Comparison of ENCODE assay signal across 8 cellular contexts in the genomic region with DNA sequence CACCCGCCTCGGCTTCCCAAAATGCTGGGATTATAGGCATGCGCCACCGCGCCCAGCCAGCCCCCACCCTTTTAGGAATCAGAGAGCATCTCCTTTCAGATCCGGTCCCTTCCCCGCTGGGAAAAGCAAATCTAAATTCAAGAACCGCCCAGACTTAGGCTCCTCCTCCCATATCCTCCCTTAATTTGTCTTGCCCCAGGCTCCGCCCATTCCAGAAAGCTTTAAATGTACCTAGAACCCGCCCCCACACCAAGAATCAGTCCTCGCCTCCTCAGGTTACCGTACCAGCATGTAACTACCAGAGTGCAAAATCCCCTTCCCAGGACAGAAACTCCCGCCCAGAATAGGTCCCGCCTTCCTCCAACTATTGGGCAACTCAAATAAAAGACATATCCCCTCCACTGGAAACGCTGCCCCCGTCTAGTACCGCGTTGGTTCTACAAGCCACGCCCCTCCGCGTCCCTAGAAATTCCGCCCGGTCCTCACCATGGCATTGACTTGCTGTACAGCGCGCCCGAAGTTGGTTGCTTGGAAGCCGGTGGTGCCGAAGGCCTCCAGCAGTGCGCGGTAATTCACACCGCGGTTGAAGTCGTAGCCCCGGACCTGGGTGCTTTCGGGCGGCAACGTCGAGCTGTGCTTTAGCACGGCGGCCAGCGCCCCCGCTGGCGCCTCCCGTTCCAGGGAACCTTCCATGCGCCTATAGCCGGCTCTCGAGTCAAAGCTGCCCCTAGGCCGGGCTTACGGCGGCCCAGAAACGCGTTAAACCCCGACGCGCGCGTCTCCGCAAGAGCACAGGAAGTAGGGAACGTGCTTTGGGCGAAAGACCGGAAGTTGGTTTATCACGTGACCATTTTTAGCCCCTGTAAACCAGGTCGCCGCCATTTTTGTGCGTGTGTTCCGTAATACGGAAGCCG. TPM values are rescaled to one million over a fixed set of nuclear protein-coding genes. Genes with fewer than 3 reads are reported as not detected.
DNase-seq lines count a peak whose midpoint lies in the region; ATAC-seq and TF ChIP-seq lines count a peak whose summit lies in the region.

A gene (minus strand): TSS at position 807 of the 914 bp plus-strand sequence. CDS start 114 bp downstream, at position 693.

- TF ChIP-seq CTCF in chondrocyte (IDR thresholded peaks at IDR 0.05) (peak; percentile 38), kidney epithelial cell (IDR thresholded peaks at IDR 0.05; ENCODE audit: insufficient read depth, low read length, poor library complexity, severe bottlenecking) (no peak)

- H3K4me3 ChIP-seq in kidney epithelial cell (ENCODE audit: low read depth, low read length) = peak within 1 kb of the TSS; percentile 90

- TF ChIP-seq POLR2A in GM19099 (IDR thresholded peaks at IDR 0.05; ENCODE audit: extremely low read depth, insufficient read length, low read depth) = peak; percentile 79

- peak; percentile 77 for ATAC-seq in HG03439 (IDR thresholded peaks at IDR 0.05; ENCODE audit: unreplicated experiment)

- H3K36me3 ChIP-seq in kidney epithelial cell (ENCODE audit: control insufficient read depth, insufficient read depth, low read length) = peaks cover 5% of the 10 kb centered on the region

- H3K9me3 Mint-ChIP-seq in chondrocyte (ENCODE audit: low read depth) = no peaks in the 10 kb centered on the region

- DNase-seq in AG20443 (ENCODE audit: low spot score) (peak; percentile 96), NCI-H510A treated with DMSO at 0.1 percent for 48 hours (lab: John Stamatoyannopoulos, UW) (peak; percentile 97), chondrocyte (ENCODE audit: low spot score) (peak; percentile 94), kidney epithelial cell (ENCODE audit: low read depth) (peak; percentile 92)
- peak; percentile 82 to 87 for DNase-seq in activated CD4-positive, alpha-beta T cell treated with anti-CD3 and anti-CD28 coated beads for 24 hours (ENCODE audit: low read depth in 2 of 2)
- DNase-seq in stimulated activated CD4-positive, alpha-beta T cell treated with anti-CD3 and anti-CD28 coated beads, Interleukin-15, amount 100 ng/mL, for 48 hours (ENCODE audit: low read depth in 2 of 2) = peak; percentile 88 to 89

- peaks cover 10% of the 10 kb centered on the region for H3K36me3 Mint-ChIP-seq in chondrocyte (ENCODE audit: low read depth)

- peaks cover 6% of the 10 kb centered on the region for H3K4me1 Mint-ChIP-seq in chondrocyte (ENCODE audit: low read depth)

- peak within 1 kb of the TSS; percentile 97 for H3K27ac Mint-ChIP-seq in chondrocyte (ENCODE audit: unreplicated experiment)

- no peaks in the 10 kb centered on the region for H3K27me3 Mint-ChIP-seq in chondrocyte (ENCODE audit: low read depth)

- no peaks in the 10 kb centered on the region for H3K27me3 ChIP-seq in kidney epithelial cell (ENCODE audit: control insufficient read depth, insufficient read depth, low read length)

- peak within 1 kb of the TSS; percentile 90 for H3K4me3 Mint-ChIP-seq in chondrocyte (ENCODE audit: unreplicated experiment)

RNA-seq across cellular contexts. Expression of the gene that starts here (rescaled TPM):
- total RNA-seq in chondrocyte = 37.8 to 48.8 TPM (median 47.5 TPM) in 3 replicates
- total RNA-seq in kidney epithelial cell = 109 and 127 TPM in 2 replicates

Comparison
In these comparisons a context has a peak if more than half of its experiments do, and no peak if none do; other contexts are left out.
1. Peak in every context shown above with its lines: DNase-seq, ATAC-seq and H3K4me3 ChIP-seq.